ENCODE assay signal across 8 cellular contexts in the genomic region with DNA sequence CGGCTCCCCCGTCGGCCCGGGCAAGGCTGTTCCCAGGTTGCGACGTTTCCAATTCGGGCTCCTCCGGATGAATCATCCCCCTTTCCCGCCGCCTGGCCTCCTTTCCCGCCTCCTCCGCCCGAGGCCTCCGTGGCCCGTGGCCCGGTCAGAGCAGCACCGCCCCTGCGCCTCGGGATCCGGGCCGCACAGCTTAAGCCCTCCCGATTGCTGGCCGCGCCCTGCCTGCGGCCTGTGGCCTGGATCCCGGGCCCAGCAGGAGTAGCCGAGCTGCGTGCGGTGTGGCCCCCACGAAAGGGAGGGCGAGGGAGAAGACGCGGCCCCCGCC. TPM values are rescaled to one million over a fixed set of nuclear protein-coding genes. Genes with fewer than 3 reads are reported as not detected.
DNase-seq lines count a peak whose midpoint lies in the region; ATAC-seq, FAIRE-seq and TF ChIP-seq lines count a peak whose summit lies in the region.

No MANE protein-coding gene starts in this region.

- peak overlapping the region; percentile 54 for H3K27ac ChIP-seq in right cardiac atrium (ENCODE audit: low read length)

- intact Hi-C loops in right cardiac atrium (cut with DNase I), result loop anchor here in 3 of 4 donors (5.0 to 10.0 kb wide), 3 partner anchors 52 to 62 kb away; a partner anchor contains a TSS

- peak overlapping the region; percentile 87 for H3K4me3 ChIP-seq in adipocyte (ENCODE audit: low read length)
- H3K4me3 ChIP-seq in right cardiac atrium (ENCODE audit: low read length), result peak overlapping the region; percentile 70
- peak overlapping the region; percentile 57 for H3K4me3 ChIP-seq in skeletal muscle satellite cell (ENCODE audit: low read length)

- peak; percentile 67 for DNase-seq in H54 (ENCODE audit: insufficient read length, low spot score)
- DNase-seq in adipocyte (ENCODE audit: low read depth), result peak; percentile 93
- peak; percentile 86 to 91 (median 90) for DNase-seq in right cardiac atrium
- no peak for DNase-seq in NCI-H2029 (lab: John Stamatoyannopoulos, UW)
- no peak for DNase-seq in COR-L47 (lab: John Stamatoyannopoulos, UW)
- DNase-seq in GM12892 (ENCODE audit: insufficient read length), result no peak

- WGBS in right cardiac atrium, result 11% methylated on average over 34 of the region's 34 CpGs

- TF ChIP-seq POLR2A in H54 (IDR thresholded peaks at IDR 0.05; ENCODE audit: low read depth, low read length), result no peak
- no peak for TF ChIP-seq POLR2A in GM12892 (IDR thresholded peaks at IDR 0.05; ENCODE audit: low read depth, low read length)

- ATAC-seq in right cardiac atrium (peak; percentile 69 to 70), HG02759 (IDR thresholded peaks at IDR 0.05; ENCODE audit: unreplicated experiment) (no peak)

- H3K27me3 ChIP-seq in adipocyte (replicated peaks; ENCODE audit: control insufficient read depth, insufficient read depth, low read length) (no peaks in the 10 kb centered on the region), right cardiac atrium (ENCODE audit: control insufficient read depth, insufficient read depth) (no peaks in the 10 kb centered on the region), skeletal muscle satellite cell (ENCODE audit: control insufficient read depth, insufficient read depth, low read length) (peaks cover 27% of the 10 kb centered on the region)

- H3K4me1 ChIP-seq in adipocyte (ENCODE audit: control insufficient read depth, insufficient read depth, low read length), result peaks cover 24% of the 10 kb centered on the region
- no peaks in the 10 kb centered on the region for H3K4me1 ChIP-seq in right cardiac atrium (ENCODE audit: control insufficient read depth, insufficient read depth, low read length)
- peaks cover 25% of the 10 kb centered on the region for H3K4me1 ChIP-seq in skeletal muscle satellite cell (ENCODE audit: control insufficient read depth, insufficient read depth, low read length)

- peak overlapping the region; percentile 89 for H3K4me2 ChIP-seq in skeletal muscle satellite cell (ENCODE audit: low read length)

- H3K36me3 ChIP-seq in adipocyte (ENCODE audit: control insufficient read depth, insufficient read depth, low read length, severe bottlenecking) (no peaks in the 10 kb centered on the region), skeletal muscle satellite cell (ENCODE audit: insufficient read depth, low read length) (no peaks in the 10 kb centered on the region)

- no peak for FAIRE-seq in H54 (lab: Jason Lieb, UNC)
- FAIRE-seq in GM12892 (lab: Jason Lieb, UNC), result no peak

- H3K9me3 ChIP-seq in adipocyte (ENCODE audit: control insufficient read depth, low read length), result no peaks in the 10 kb centered on the region
- no peaks in the 10 kb centered on the region for H3K9me3 ChIP-seq in right cardiac atrium (ENCODE audit: control insufficient read depth, low read length)
- H3K9me3 ChIP-seq in skeletal muscle satellite cell (replicated peaks; ENCODE audit: low read length), result no peaks in the 10 kb centered on the region

- H3K9ac ChIP-seq in adipocyte (ENCODE audit: low read length) (peak overlapping the region; percentile 98), skeletal muscle satellite cell (ENCODE audit: low read depth, low read length) (peak overlapping the region; percentile 29)

RNA-seq across cellular contexts. Expression of a gene that starts 1.1 kb away (rescaled TPM):
- total RNA-seq in right cardiac atrium, result 1 to 10 TPM; 3.6 to 4.1 (median 3.9) TPM
- polyA plus RNA-seq in right cardiac atrium, result 2.8 TPM
- 3.8 and 7.4 TPM in 2 replicates for total RNA-seq in skeletal muscle satellite cell (2012; rRNA removed)
- 0.11 TPM for polyA plus RNA-seq in GM12892 (2012; ENCODE audit: missing spikeins)

RNA-seq across cellular contexts. Expression of a gene that starts 59.1 kb away (rescaled TPM):
- 10 to 100 TPM; 52.0 to 63.7 (median 61.1) TPM for total RNA-seq in right cardiac atrium
- 50.0 TPM for polyA plus RNA-seq in right cardiac atrium
- 21.4 and 24.1 TPM in 2 replicates for total RNA-seq in skeletal muscle satellite cell (2012; rRNA removed)
- polyA plus RNA-seq in GM12892 (2012; ENCODE audit: missing spikeins), result 62.8 TPM

Comparison
In these comparisons a context has a peak if more than half of its experiments do, and no peak if none do; other contexts are left out.
1. DNase-seq: peak in H54 (single experiment), adipocyte (single experiment) and right cardiac atrium (3 of 3); none in NCI-H2029 (single experiment), COR-L47 (single experiment) and GM12892 (single experiment).
2. Peak in every context shown above with its lines, with median percentiles within 50 percentile points of each other: H3K4me3 ChIP-seq.